ENCODE assay signal across 8 cellular contexts in the genomic region with DNA sequence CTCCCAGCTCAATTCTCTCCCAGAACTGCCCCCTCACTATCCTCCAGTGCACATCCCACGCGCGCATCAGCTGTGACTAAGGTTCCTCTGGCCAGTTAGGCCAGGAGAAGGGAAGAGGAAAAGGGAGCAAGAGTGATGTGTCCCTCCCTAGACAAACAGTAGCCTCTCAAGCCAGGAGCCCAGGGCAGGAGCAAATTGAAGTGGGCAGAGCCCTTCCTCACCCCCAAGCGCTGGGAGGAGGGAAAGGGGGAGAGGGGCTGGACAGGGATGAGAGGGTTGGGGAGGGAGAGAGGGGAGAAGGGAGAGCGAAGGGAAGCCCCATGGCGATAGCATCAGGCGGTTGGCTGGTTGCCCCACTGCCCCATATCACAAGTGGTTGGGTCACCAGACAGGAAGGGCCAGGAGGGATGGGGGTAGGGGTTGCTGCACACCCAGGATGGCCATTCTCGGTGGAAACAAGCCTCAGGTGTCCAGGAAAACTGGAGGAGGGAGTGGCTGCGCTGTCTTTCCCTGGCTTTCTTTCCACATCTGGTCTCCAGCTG. TPM values are rescaled to one million over a fixed set of nuclear protein-coding genes. Genes with fewer than 3 reads are reported as not detected.
DNase-seq lines count a peak whose midpoint lies in the region; ATAC-seq and TF ChIP-seq lines count a peak whose summit lies in the region.

No MANE protein-coding gene starts in this region.

- H3K4me3 ChIP-seq in SU-DHL-6 (ENCODE audit: insufficient read depth, low read length, poor library complexity, severe bottlenecking) (peak overlapping the region; percentile 56), esophagus (ENCODE audit: low read depth in 1 of 2, low read length in 2 of 2) (peak overlapping the region; percentile 73 to 79)

- peaks cover 30% of the 10 kb centered on the region for H3F3A ChIP-seq in SU-DHL-6 (ENCODE audit: insufficient read depth)

- peaks cover 0 to 13% (median 0%) of the 10 kb centered on the region in 3 donors for H3K36me3 Mint-ChIP-seq in naive thymus-derived CD8-positive, alpha-beta T cell

- peak overlapping the region; percentile 45 to 94 (median 86) for H3K27ac Mint-ChIP-seq in naive thymus-derived CD8-positive, alpha-beta T cell

- peaks cover 3 to 18% of the 10 kb centered on the region in 2 donors for H3K4me1 ChIP-seq in esophagus (ENCODE audit: control insufficient read depth in 2 of 2, insufficient read depth in 2 of 2, low read length in 1 of 2)

- H3K36me3 ChIP-seq in SU-DHL-6 (ENCODE audit: low read length) = no peaks in the 10 kb centered on the region
- H3K36me3 ChIP-seq in esophagus (ENCODE audit: control insufficient read depth in 2 of 2, insufficient read depth in 2 of 2, low read length in 1 of 2) = peaks cover 0 to 13% of the 10 kb centered on the region in 2 donors

- H3K4me1 Mint-ChIP-seq in naive thymus-derived CD8-positive, alpha-beta T cell = peaks cover 30 to 58% (median 48%) of the 10 kb centered on the region in 4 donors

- TF ChIP-seq CTCF in SU-DHL-6 (IDR thresholded peaks at IDR 0.05; ENCODE audit: insufficient read depth, low read length, poor library complexity, severe bottlenecking) = no peak

- peak overlapping the region; percentile 74 to 88 (median 77) for H3K4me3 Mint-ChIP-seq in naive thymus-derived CD8-positive, alpha-beta T cell

- H3K9me3 ChIP-seq in SU-DHL-6 (ENCODE audit: insufficient read depth, low read length) = no peaks in the 10 kb centered on the region
- no peaks in the 10 kb centered on the region for H3K9me3 ChIP-seq in esophagus (ENCODE audit: control insufficient read depth in 2 of 2, insufficient read depth in 1 of 2, low read depth in 1 of 2, low read length in 1 of 2)

- no peak overlapping the region for H2AFZ ChIP-seq in SU-DHL-6 (ENCODE audit: low read depth, low read length, severe bottlenecking)

- H3K9me2 ChIP-seq in SU-DHL-6 (replicated peaks; ENCODE audit: insufficient read depth, low read length) = no peaks in the 10 kb centered on the region

- H3K9me3 Mint-ChIP-seq in naive thymus-derived CD8-positive, alpha-beta T cell = no peaks in the 10 kb centered on the region

- peak overlapping the region; percentile 77 for H3K9ac ChIP-seq in SU-DHL-6 (ENCODE audit: low read length)

- POLR2A ChIA-PET in naive thymus-derived CD8-positive, alpha-beta T cell (lab: Charles Lee) = interaction anchor here (0.6 to 1.2 kb wide), 3 partner anchors 10 to 1309 kb away, joined by 3 to 5 read pairs (median 3); a partner anchor contains a TSS

- H3K27me3 ChIP-seq in SU-DHL-6 (ENCODE audit: low read length) = no peaks in the 10 kb centered on the region
- H3K27me3 ChIP-seq in esophagus (ENCODE audit: control insufficient read depth in 1 of 2, insufficient read depth in 2 of 2, low read length in 2 of 2) = no peaks in the 10 kb centered on the region

- WGBS in esophagus, 2 donors = 15 to 17% methylated on average over 9 of the region's 9 CpGs

- DNase-seq in NCI-H1417 (lab: John Stamatoyannopoulos, UW) = peak in 2 of 3 experiments; percentile 58 to 69
- no peak for DNase-seq in NCI-H1417 treated with DMSO at 0.1 percent for 48 hours (lab: John Stamatoyannopoulos, UW)
- DNase-seq in naive thymus-derived CD8-positive, alpha-beta T cell = no peak
- no peak for DNase-seq in HuH-7.5 (ENCODE audit: low spot score)

- H4K20me1 ChIP-seq in SU-DHL-6 (ENCODE audit: low read depth, low read length) = no peaks in the 10 kb centered on the region

- H3K27ac ChIP-seq in SU-DHL-6 (ENCODE audit: low read depth, low read length) (peak overlapping the region; percentile 62), esophagus (ENCODE audit: low read depth in 2 of 2, low read length in 1 of 2) (peak overlapping the region; percentile 92 to 94)

- H3K4me2 ChIP-seq in SU-DHL-6 (ENCODE audit: low read depth, low read length, poor library complexity, severe bottlenecking) = peak overlapping the region; percentile 77

- 0 out of 2 replicates have a peak, but pooled peaks cover 6% of the 10 kb centered on the region for H3K79me2 ChIP-seq in SU-DHL-6 (ENCODE audit: insufficient read depth, low read length)

- ATAC-seq in naive thymus-derived CD8-positive, alpha-beta T cell = no peak
- no peak for ATAC-seq in GM21723 (IDR thresholded peaks at IDR 0.05; ENCODE audit: unreplicated experiment)
- no peak for ATAC-seq in HG02642 (IDR thresholded peaks at IDR 0.05; ENCODE audit: poor library complexity, unreplicated experiment)

- no peaks in the 10 kb centered on the region for H3K27me3 Mint-ChIP-seq in naive thymus-derived CD8-positive, alpha-beta T cell

RNA-seq across cellular contexts. Expression of a gene that starts 1.1 kb away (rescaled TPM):
- polyA plus RNA-seq in esophagus = 100 to 1,000 TPM; 334 to 463 TPM
- total RNA-seq in naive thymus-derived CD8-positive, alpha-beta T cell = 10 to 100 TPM; 41.0 to 46.5 TPM
- polyA plus RNA-seq in naive thymus-derived CD8-positive, alpha-beta T cell = 100 to 1,000 TPM; 119 to 412 (median 135) TPM

RNA-seq across cellular contexts. Expression of a gene that starts 7.5 kb away (rescaled TPM):
- 10 to 100 TPM in 1 of 2 donors, 1 to 10 TPM in 1; 3.3 to 12.7 TPM for polyA plus RNA-seq in esophagus
- total RNA-seq in naive thymus-derived CD8-positive, alpha-beta T cell = 10 to 100 TPM; 28.8 to 30.4 TPM
- polyA plus RNA-seq in naive thymus-derived CD8-positive, alpha-beta T cell = 1 to 10 TPM in 2 of 3 donors, not detected in 1; 1.0 to 1.4 TPM

RNA-seq across cellular contexts. Expression of a gene that starts 11.9 kb away (rescaled TPM):
- 100 to 1,000 TPM; 269 to 326 TPM for polyA plus RNA-seq in esophagus
- total RNA-seq in naive thymus-derived CD8-positive, alpha-beta T cell = 10 to 100 TPM; 62.9 to 65.7 TPM
- polyA plus RNA-seq in naive thymus-derived CD8-positive, alpha-beta T cell = 100 to 1,000 TPM in 2 of 3 donors, 10 to 100 TPM in 1; 84.3 to 133 (median 117) TPM

RNA-seq across cellular contexts. Expression of a gene that starts 15.2 kb away (rescaled TPM):
- polyA plus RNA-seq in esophagus = under 1 TPM; 0.43 to 0.65 TPM
- 1 to 10 TPM; 5.8 to 7.7 TPM for total RNA-seq in naive thymus-derived CD8-positive, alpha-beta T cell
- polyA plus RNA-seq in naive thymus-derived CD8-positive, alpha-beta T cell = 1 to 10 TPM in 1 of 3 donors, under 1 TPM in 2; 0.82 to 1.5 (median 0.99) TPM

RNA-seq across cellular contexts. Expression of a gene that starts 20.0 kb away (rescaled TPM):
- 10 to 100 TPM; 15.3 to 24.6 TPM for polyA plus RNA-seq in esophagus
- 1 to 10 TPM; 5.2 to 7.0 TPM for total RNA-seq in naive thymus-derived CD8-positive, alpha-beta T cell
- polyA plus RNA-seq in naive thymus-derived CD8-positive, alpha-beta T cell = 1 to 10 TPM in 2 of 3 donors, not detected in 1; 1.5 to 1.7 TPM

Comparison
In these comparisons a context has a peak if more than half of its experiments do, and no peak if none do; other contexts are left out.
1. DNase-seq: peak in NCI-H1417 (2 of 3); none in NCI-H1417 treated with DMSO at 0.1 percent for 48 hours (single experiment), naive thymus-derived CD8-positive, alpha-beta T cell (0 of 10) and HuH-7.5 (single experiment).